In the genomic region with DNA sequence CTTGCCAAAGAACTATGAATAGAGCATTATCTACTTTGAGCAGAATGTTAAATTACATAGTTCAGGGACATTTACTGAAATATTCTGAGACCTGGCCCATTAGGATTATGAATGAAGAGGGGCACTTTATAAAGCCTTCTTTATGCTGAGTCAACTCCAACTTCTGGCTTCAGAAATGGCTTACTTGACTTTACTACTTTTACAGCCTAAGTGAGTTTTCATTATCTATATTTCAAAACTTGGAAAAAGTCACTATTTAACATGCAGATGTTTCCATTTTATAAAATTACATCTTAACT, we compare ENCODE assay signal across 19 cellular contexts. TPM values are rescaled to one million over a fixed set of nuclear protein-coding genes. Genes with fewer than 3 reads are reported as not detected.
DNase-seq lines count a peak whose midpoint lies in the region; ATAC-seq and TF ChIP-seq lines count a peak whose summit lies in the region.
"Had no signal": no experiment of that assay in that cellular context is flagged by ENCODE, and none has a peak within 500 bp of the region (broad histone marks: within the 10 kb centered on the region; RNA-seq: fewer than 3 reads in every experiment).

No MANE protein-coding gene starts in this region.

- DNase-seq in CD1c-positive myeloid dendritic cell (ENCODE audit: extremely low spot score) (peak; percentile 0), LoVo (ENCODE audit: low spot score) (peak; percentile 0), fibroblast of the aortic adventitia (ENCODE audit: low read depth) (peak; percentile 1), lower leg skin (ENCODE audit: low spot score in 2 of 2) (no peak), NCI-H524 (lab: John Stamatoyannopoulos, UW) (no peak)
- DNase-seq: AML-193; CD4-positive, alpha-beta memory T cell; DMS 273 treated with DMSO at 0.1 percent for 48 hours; GF-D8; NCI-H1436 treated with DMSO at 0.1 percent for 48 hours; NCI-H187 treated with DMSO at 0.1 percent for 48 hours; NCI-H2171 treated with DMSO at 0.1 percent for 48 hours; NCI-H524 treated with DMSO at 0.1 percent for 48 hours had no signal

- intact Hi-C loops in lower leg skin (cut with DNase I; ENCODE audit: low total_unique reads), result no loop called here

- peak overlapping the region; percentile 31 for H3K27ac ChIP-seq in VCaP
- H3K27ac ChIP-seq: BLaER1 treated with 17β-estradiol and CSF1 and Interleukin-3, amounts not matched to agents 10 nM and 100 nM had no signal

- TF ChIP-seq CTCF in VCaP (conservative IDR thresholded peaks at IDR 0.05), result no peak
- no peak for TF ChIP-seq CTCF in fibroblast of the aortic adventitia (IDR thresholded peaks at IDR 0.05; ENCODE audit: insufficient read depth, low read length)
- no peak for TF ChIP-seq CTCF in lower leg skin (IDR thresholded peaks at IDR 0.05)

- TF ChIP-seq POLR2A in lower leg skin (IDR thresholded peaks at IDR 0.05), result no peak

- no peak overlapping the region for H3K4me3 ChIP-seq in fibroblast of the aortic adventitia (ENCODE audit: low read depth, low read length)
- H3K4me3 ChIP-seq in lower leg skin (ENCODE audit: low read depth, poor library complexity, severe bottlenecking), result no peak overlapping the region
- H3K4me3 ChIP-seq: BLaER1 treated with 17β-estradiol and CSF1 and Interleukin-3, amounts not matched to agents 10 nM and 100 nM had no signal

- ATAC-seq in HG03139 (IDR thresholded peaks at IDR 0.05; ENCODE audit: unreplicated experiment) (no peak), HG02973 (IDR thresholded peaks at IDR 0.05; ENCODE audit: unreplicated experiment) (no peak)
- ATAC-seq: PC-3, SK-N-SH treated with all-trans-retinoic acid at 6 μM for 48 hours had no signal

RNA-seq across cellular contexts. Expression of gene SESTD1, which starts 37.7 kb away (rescaled TPM):
- total RNA-seq in fibroblast of the aortic adventitia (ENCODE audit: low replicate concordance), result 53.3 and 62.3 TPM in 2 replicates
- total RNA-seq in lower leg skin, result 10 to 100 TPM in 3 of 4 donors, 1 to 10 TPM in 1; 8.7 to 22.9 (median 11.8) TPM

Comparison
In these comparisons a context has a peak if more than half of its experiments do, and no peak if none do; other contexts are left out.
1. DNase-seq: peak in CD1c-positive myeloid dendritic cell (single experiment), LoVo (single experiment) and fibroblast of the aortic adventitia (single experiment); none in lower leg skin (0 of 2) and NCI-H524 (0 of 2).